In the genomic region with DNA sequence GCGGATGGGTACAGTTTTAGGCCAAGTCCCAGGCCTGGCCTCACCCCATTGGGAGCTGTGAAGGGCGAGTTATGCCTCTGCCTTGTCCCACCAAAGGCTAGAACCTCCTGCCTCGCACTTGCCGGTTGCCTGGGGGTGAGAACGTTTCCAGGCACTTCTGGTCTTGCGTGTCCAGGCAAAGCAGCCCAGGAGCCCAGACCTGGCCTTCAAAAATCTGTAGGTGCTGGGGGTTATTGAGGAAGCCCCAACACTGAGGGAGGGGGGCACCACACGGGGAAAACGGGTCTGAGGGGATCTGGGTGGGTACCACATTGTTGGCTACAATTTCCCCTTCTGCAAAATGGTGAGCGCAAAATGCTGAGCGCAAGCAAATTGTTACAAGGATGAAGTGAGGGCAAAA, we compare ENCODE assay signal across 12 cellular contexts. TPM values are rescaled to one million over a fixed set of nuclear protein-coding genes. Genes with fewer than 3 reads are reported as not detected.
"Had no signal": no experiment of that assay in that cellular context is flagged by ENCODE, and none has a peak within 500 bp of the region (broad histone marks: within the 10 kb centered on the region; RNA-seq: fewer than 3 reads in every experiment).

No MANE protein-coding gene starts in this region.

- H3K27me3 Mint-ChIP-seq: stimulated activated naive CD8-positive, alpha-beta T cell treated with anti-CD3 and anti-CD28 coated beads, Interleukin-15, amount 100 ng/mL, for 72 hours had no signal

- H3K9me3 Mint-ChIP-seq: natural killer cell treated with Interleukin-12 subunit alpha and Interleukin-12 subunit beta and Interleukin-15 and Interleukin-18, amount 100 ng/mL, for 72 hours; stimulated activated naive CD8-positive, alpha-beta T cell treated with anti-CD3 and anti-CD28 coated beads, Interleukin-15, amount 100 ng/mL, for 72 hours; T-cell had no signal

- H3K4me3 Mint-ChIP-seq: natural killer cell treated with Interleukin-12 subunit alpha and Interleukin-12 subunit beta and Interleukin-15 and Interleukin-18, amount 100 ng/mL, for 72 hours; stimulated activated naive CD8-positive, alpha-beta T cell treated with anti-CD3 and anti-CD28 coated beads, Interleukin-15, amount 100 ng/mL, for 72 hours; T-cell had no signal

- H3K27ac Mint-ChIP-seq: natural killer cell treated with Interleukin-12 subunit alpha and Interleukin-12 subunit beta and Interleukin-15 and Interleukin-18, amount 100 ng/mL, for 72 hours; stimulated activated naive CD8-positive, alpha-beta T cell treated with anti-CD3 and anti-CD28 coated beads, Interleukin-15, amount 100 ng/mL, for 72 hours; T-cell had no signal

- H3K9me3 ChIP-seq: left lung had no signal

- ATAC-seq: natural killer cell treated with Interleukin-12 subunit alpha and Interleukin-12 subunit beta and Interleukin-15 and Interleukin-18, amount 100 ng/mL, for 72 hours; stimulated activated naive CD8-positive, alpha-beta T cell treated with anti-CD3 and anti-CD28 coated beads, Interleukin-15, amount 100 ng/mL, for 72 hours; T-cell had no signal

- H3K27me3 ChIP-seq: left lung had no signal

- H3K36me3 Mint-ChIP-seq: natural killer cell treated with Interleukin-12 subunit alpha and Interleukin-12 subunit beta and Interleukin-15 and Interleukin-18, amount 100 ng/mL, for 72 hours; T-cell had no signal

- DNase-seq: activated CD4-positive, CD25-positive, alpha-beta regulatory T cell treated with anti-CD3 and anti-CD28 coated beads, Interleukin-2, amount 50 U/mL, for 72 hours; activated naive CD4-positive, alpha-beta T cell treated with Interleukin-2 at 50 U/mL for 16 hours; aorta; left lung; mesenchymal stem cell; stimulated activated naive CD8-positive, alpha-beta T cell treated with anti-CD3 and anti-CD28 coated beads, Interleukin-15, amount 100 ng/mL, for 72 hours; T-cell; T-helper 9 cell had no signal

- H3K4me3 ChIP-seq: left lung had no signal

- H3K36me3 ChIP-seq: left lung had no signal

- H3K27ac ChIP-seq: left lung had no signal

RNA-seq across cellular contexts. Expression of gene ATP2C2, which starts 12.2 kb away (rescaled TPM):
- total RNA-seq: activated CD8-positive, alpha-beta memory T cell treated with anti-CD3 and anti-CD28 coated beads for 36 hours; chondrocyte; natural killer cell treated with Interleukin-12 subunit alpha and Interleukin-12 subunit beta and Interleukin-15 and Interleukin-18, amount 100 ng/mL, for 72 hours; pulmonary artery endothelial cell; T-cell had no signal
